16 cellular contexts compared by ENCODE assay signal in genomic region chr2:170823800-170824153, GRCh38. TPM values are rescaled to one million over a fixed set of nuclear protein-coding genes. Genes with fewer than 3 reads are reported as not detected.
DNase-seq lines count a peak whose midpoint lies in the region; ATAC-seq and TF ChIP-seq lines count a peak whose summit lies in the region.
"Had no signal": no experiment of that assay in that cellular context is flagged by ENCODE, and none has a peak within 500 bp of the region (broad histone marks: within the 10 kb centered on the region; RNA-seq: fewer than 3 reads in every experiment).

No MANE protein-coding gene starts in this region.

- H3K27ac Mint-ChIP-seq in endodermal cell, result no peak overlapping the region
- H3K27ac Mint-ChIP-seq: activated naive CD4-positive, alpha-beta T cell treated with anti-CD3 and anti-CD28 coated beads, Interleukin-2, amount 50 U/mL, for 24 hours; natural killer cell treated with Interleukin-12 subunit alpha and Interleukin-12 subunit beta and Interleukin-15 and Interleukin-18, amount 100 ng/mL, for 72 hours had no signal

- no peak for ATAC-seq in Right ventricle myocardium superior (ENCODE audit: poor library complexity)

- no peak overlapping the region for H2AFZ ChIP-seq in neural cell (ENCODE audit: low read depth, low read length)

- H3K9me3 ChIP-seq in left ventricle myocardium inferior (replicated peaks), result no peaks in the 10 kb centered on the region
- H3K9me3 ChIP-seq in endodermal cell (ENCODE audit: control insufficient read depth, low read length), result no peaks in the 10 kb centered on the region
- no peaks in the 10 kb centered on the region for H3K9me3 ChIP-seq in neural cell (ENCODE audit: low read length)

- H3K36me3 Mint-ChIP-seq in endodermal cell (ENCODE audit: low read depth), result peaks cover 11% of the 10 kb centered on the region
- H3K36me3 Mint-ChIP-seq: activated naive CD4-positive, alpha-beta T cell treated with anti-CD3 and anti-CD28 coated beads, Interleukin-2, amount 50 U/mL, for 24 hours had no signal

- TF ChIP-seq EP300 in neural cell (conservative IDR thresholded peaks at IDR 0.05; ENCODE audit: poor library complexity, severe bottlenecking), result no peak

- DNase-seq in left ventricle myocardium inferior (no peak), Right ventricle myocardium superior (no peak), endodermal cell (no peak), SW480 (ENCODE audit: low spot score) (no peak), SIG-M5 treated with dmso at 0.1 percent for 504 hours (lab: John Stamatoyannopoulos, UW; ENCODE audit: unreplicated experiment) (no peak)
- no peak for DNase-seq in effector CD4-positive, alpha-beta T cell
- DNase-seq: Karpas-422, NCI-H1694, NCI-H748 treated with DMSO at 0.1 percent for 48 hours had no signal

- peaks cover 26% of the 10 kb centered on the region for H3K4me1 Mint-ChIP-seq in endodermal cell

- H3K9ac ChIP-seq in endodermal cell (ENCODE audit: extremely low read depth, low read length, poor library complexity, severe bottlenecking) (no peak overlapping the region), neural cell (ENCODE audit: low read length) (peak overlapping the region; percentile 29)

- no peaks in the 10 kb centered on the region for H3K79me2 ChIP-seq in neural cell (replicated peaks; ENCODE audit: insufficient read depth, low read length)

- no peaks in the 10 kb centered on the region for H3K36me3 ChIP-seq in left ventricle myocardium inferior
- no peaks in the 10 kb centered on the region for H3K36me3 ChIP-seq in endodermal cell (ENCODE audit: control insufficient read depth, insufficient read depth, low read length)
- H3K36me3 ChIP-seq in neural cell (ENCODE audit: insufficient read depth, low read length), result no peaks in the 10 kb centered on the region
- H3K36me3 ChIP-seq in urinary bladder (ENCODE audit: insufficient read depth), result no peaks in the 10 kb centered on the region

- H3K9me3 Mint-ChIP-seq in endodermal cell, result no peaks in the 10 kb centered on the region
- H3K9me3 Mint-ChIP-seq: activated naive CD4-positive, alpha-beta T cell treated with anti-CD3 and anti-CD28 coated beads, Interleukin-2, amount 50 U/mL, for 24 hours; natural killer cell treated with Interleukin-12 subunit alpha and Interleukin-12 subunit beta and Interleukin-15 and Interleukin-18, amount 100 ng/mL, for 72 hours had no signal

- H3F3A ChIP-seq in neural cell (ENCODE audit: insufficient read depth, low read length, poor library complexity, severe bottlenecking), result no peaks in the 10 kb centered on the region

- H4K20me1 ChIP-seq in neural cell (ENCODE audit: insufficient read depth), result no peaks in the 10 kb centered on the region

- H3K4me3 ChIP-seq in left ventricle myocardium inferior (peak overlapping the region; percentile 64), endodermal cell (ENCODE audit: low read length) (no peak overlapping the region), neural cell (ENCODE audit: low read length) (peak overlapping the region; percentile 80), urinary bladder (ENCODE audit: low read depth, low read length) (peak overlapping the region; percentile 27)

- peaks cover 70% of the 10 kb centered on the region for H3K27me3 Mint-ChIP-seq in endodermal cell (ENCODE audit: insufficient read depth)

- H3K27ac ChIP-seq in left ventricle myocardium inferior (replicated peaks), result no peak overlapping the region
- H3K27ac ChIP-seq in endodermal cell (ENCODE audit: low read depth, low read length), result no peak overlapping the region
- H3K27ac ChIP-seq in neural cell (ENCODE audit: low read length), result no peak overlapping the region
- no peak overlapping the region for H3K27ac ChIP-seq in urinary bladder (ENCODE audit: low read depth)

- 70 to 78% methylated on average over 5 to 14 of the region's 14 CpGs for WGBS in endodermal cell (ENCODE audit: insufficient coverage in 1 of 2, insufficient read length in 1 of 2), 2 experiments
- 6% methylated on average over 14 of the region's 14 CpGs for whole genome bisulfite sequencing in urinary bladder

- peak overlapping the region; percentile 53 for H3K4me3 Mint-ChIP-seq in endodermal cell
- H3K4me3 Mint-ChIP-seq: natural killer cell treated with Interleukin-12 subunit alpha and Interleukin-12 subunit beta and Interleukin-15 and Interleukin-18, amount 100 ng/mL, for 72 hours had no signal

- H3K4me1 ChIP-seq in left ventricle myocardium inferior (peaks cover 45% of the 10 kb centered on the region), endodermal cell (ENCODE audit: control insufficient read depth, insufficient read depth, low read length) (no peaks in the 10 kb centered on the region), urinary bladder (ENCODE audit: insufficient read depth) (no peaks in the 10 kb centered on the region)

- no peak for TF ChIP-seq RAD21 in neural cell (conservative IDR thresholded peaks at IDR 0.05)

- peaks cover 93% of the 10 kb centered on the region for H3K27me3 ChIP-seq in left ventricle myocardium inferior (ENCODE audit: low read depth)
- H3K27me3 ChIP-seq in endodermal cell (ENCODE audit: control insufficient read depth, insufficient read depth, low read length, poor library complexity, severe bottlenecking), result peaks cover 54% of the 10 kb centered on the region
- peaks cover 60% of the 10 kb centered on the region for H3K27me3 ChIP-seq in neural cell (ENCODE audit: insufficient read depth, low read depth, low read length)

- H3K9me2 ChIP-seq in neural cell (ENCODE audit: insufficient read depth, low read length), result no peaks in the 10 kb centered on the region

- H3K4me2 ChIP-seq in neural cell (ENCODE audit: low read length), result no peak overlapping the region

- TF ChIP-seq CTCF in left ventricle myocardium inferior (IDR thresholded peaks at IDR 0.05; ENCODE audit: borderline replicate concordance), result no peak
- TF ChIP-seq CTCF in endodermal cell (conservative IDR thresholded peaks at IDR 0.05), result no peak
- TF ChIP-seq CTCF in neural cell (IDR thresholded peaks at IDR 0.05; ENCODE audit: poor library complexity, severe bottlenecking), result no peak

- intact Hi-C loops in left ventricle myocardium inferior (cut with micrococcal nuclease), result no loop called here
- intact Hi-C loops in Right ventricle myocardium superior (cut with DNase I), result no loop called here

TF ChIP-seq in neural cell, 6 proteins besides CTCF, POLR2A, EP300 and RAD21:
- TF ChIP-seq SMC3 (conservative IDR thresholded peaks at IDR 0.05; ENCODE audit: poor library complexity) (no peak), TAF1 (IDR thresholded peaks at IDR 0.05; ENCODE audit: low read depth) (no peak), POLR2AphosphoS5 (IDR thresholded peaks at IDR 0.05) (no peak), EZH2 (IDR thresholded peaks at IDR 0.05; ENCODE audit: borderline replicate concordance, insufficient read depth, low read length, poor library complexity, severe bottlenecking) (no peak), MXI1 (conservative IDR thresholded peaks at IDR 0.05; ENCODE audit: poor library complexity, severe bottlenecking) (no peak), REST (IDR thresholded peaks at IDR 0.05; ENCODE audit: borderline replicate concordance) (no peak)
TF ChIP-seq in neural cell: peak in this region for 0.

RNA-seq across cellular contexts. Expression of gene GAD1, which starts 7.1 kb away (rescaled TPM):
- total RNA-seq in left ventricle myocardium inferior (not detected), Right ventricle myocardium superior (not detected), endodermal cell (10 to 100 TPM; 12.8 to 26.3 TPM), urinary bladder (0.85 TPM)
- 20.6 TPM for polyA plus RNA-seq in endodermal cell (2013, experiment 1 of 2)
- 21.4 TPM for polyA plus RNA-seq in endodermal cell (2013, experiment 2 of 2)
- polyA plus RNA-seq in neural cell (56.3 and 66.4 TPM in 2 replicates), urinary bladder (0.43 TPM)
- 40.2 and 43.4 TPM in 2 replicates for polyA minus RNA-seq in neural cell
- total RNA-seq: Right ventricle myocardium inferior had no signal

RNA-seq across cellular contexts. Expression of gene ERICH2, which starts 53.6 kb away (rescaled TPM):
- total RNA-seq in left ventricle myocardium inferior, result 0.82 TPM
- 0.94 TPM for total RNA-seq in Right ventricle myocardium superior
- total RNA-seq in endodermal cell, result 10 to 100 TPM in 1 of 2 donors, 1 to 10 TPM in 1; 9.6 to 18.3 TPM
- polyA plus RNA-seq in endodermal cell (2013, experiment 1 of 2), result 1.5 TPM
- polyA plus RNA-seq in endodermal cell (2013, experiment 2 of 2), result 1.8 TPM
- 1.3 TPM in 1 of 2 replicates, not detected in the other for polyA plus RNA-seq in neural cell
- not detected in 2 replicates for polyA minus RNA-seq in neural cell
- total RNA-seq in urinary bladder, result not detected
- 0.77 TPM for polyA plus RNA-seq in urinary bladder
- total RNA-seq: activated CD8-positive, alpha-beta memory T cell treated with anti-CD3 and anti-CD28 coated beads for 36 hours; natural killer cell treated with Interleukin-12 subunit alpha and Interleukin-12 subunit beta and Interleukin-15 and Interleukin-18, amount 100 ng/mL, for 72 hours; Right ventricle myocardium inferior had no signal
- polyA plus RNA-seq: fibroblast of lung had no signal
